Comparison of ENCODE assay signal across 19 cellular contexts in genomic region chr7:117143580-117143979, GRCh38.
DNase-seq lines count a peak whose midpoint lies in the region; ATAC-seq and TF ChIP-seq lines count a peak whose summit lies in the region.
"Had no signal": no experiment of that assay in that cellular context is flagged by ENCODE, and none has a peak within 500 bp of the region (broad histone marks: within the 10 kb centered on the region; RNA-seq: fewer than 3 reads in every experiment).

No MANE protein-coding gene starts in this region.

- H3K9me3 ChIP-seq in BE2C, result no peaks in the 10 kb centered on the region
- H3K9me3 ChIP-seq: sigmoid colon had no signal

- no peak overlapping the region for H3K4me3 ChIP-seq in brain microvascular endothelial cell (ENCODE audit: low read depth, low read length)
- H3K4me3 ChIP-seq in BE2C (ENCODE audit: low read depth, low read length), result no peak overlapping the region
- H3K4me3 ChIP-seq: sigmoid colon had no signal

- TF ChIP-seq CTCF in brain microvascular endothelial cell (IDR thresholded peaks at IDR 0.05; ENCODE audit: low read depth, low read length, missing control alignments), result no peak
- no peak for TF ChIP-seq CTCF in BE2C (IDR thresholded peaks at IDR 0.05; ENCODE audit: low read depth, low read length)

- H3K36me3 ChIP-seq in brain microvascular endothelial cell (replicated peaks) (no peaks in the 10 kb centered on the region), BE2C (peaks cover 16% of the 10 kb centered on the region)

- H3K4me1 ChIP-seq in BE2C, result no peaks in the 10 kb centered on the region; the same call in 1 of the 2 replicates
- H3K4me1 ChIP-seq: sigmoid colon had no signal

- in situ Hi-C loops in brain microvascular endothelial cell (cut with HindIII; ENCODE audit: low pct_ligation_motif_present, low sequenced_read_pairs), result no loop called here

- DNase-seq in ELR (ENCODE audit: low read depth) (peak; percentile 79), NCI-H226 (peak; percentile 38), brain microvascular endothelial cell (peak; percentile 29), kidney tubule cell (ENCODE audit: low spot score) (peak; percentile 52), BE2C (no peak), HT-29 (ENCODE audit: low spot score) (no peak)
- DNase-seq: H9, hypothalamus, left cardiac atrium, NCI-H1417, NCI-H2107, NCI-H510A treated with DMSO at 0.1 percent for 48 hours, sigmoid colon, SW 1271 had no signal

- H3K27ac ChIP-seq in brain microvascular endothelial cell, result peak overlapping the region; percentile 9
- H3K27ac ChIP-seq: sigmoid colon had no signal

- H3K27me3 ChIP-seq in brain microvascular endothelial cell (replicated peaks) (no peaks in the 10 kb centered on the region), BE2C (no peaks in the 10 kb centered on the region)
- H3K27me3 ChIP-seq: sigmoid colon had no signal

- ATAC-seq in GM21447 (IDR thresholded peaks at IDR 0.05; ENCODE audit: unreplicated experiment) (no peak), HG03565 (IDR thresholded peaks at IDR 0.05; ENCODE audit: unreplicated experiment) (no peak)
- ATAC-seq: activated T-helper 17 cell treated with anti-CD3 and anti-CD28 coated beads, Interleukin-2, amount 50 U/mL, for 72 hours; HepG2; left cardiac atrium; Right ventricle myocardium inferior had no signal

Comparison
In these comparisons a context has a peak if more than half of its experiments do, and no peak if none do; other contexts are left out.
1. DNase-seq: peak in ELR (single experiment), NCI-H226 (single experiment), brain microvascular endothelial cell (single experiment) and kidney tubule cell (single experiment); none in BE2C (single experiment) and HT-29 (single experiment).